ENCODE assay signal across 1 cellular context in the genomic region with DNA sequence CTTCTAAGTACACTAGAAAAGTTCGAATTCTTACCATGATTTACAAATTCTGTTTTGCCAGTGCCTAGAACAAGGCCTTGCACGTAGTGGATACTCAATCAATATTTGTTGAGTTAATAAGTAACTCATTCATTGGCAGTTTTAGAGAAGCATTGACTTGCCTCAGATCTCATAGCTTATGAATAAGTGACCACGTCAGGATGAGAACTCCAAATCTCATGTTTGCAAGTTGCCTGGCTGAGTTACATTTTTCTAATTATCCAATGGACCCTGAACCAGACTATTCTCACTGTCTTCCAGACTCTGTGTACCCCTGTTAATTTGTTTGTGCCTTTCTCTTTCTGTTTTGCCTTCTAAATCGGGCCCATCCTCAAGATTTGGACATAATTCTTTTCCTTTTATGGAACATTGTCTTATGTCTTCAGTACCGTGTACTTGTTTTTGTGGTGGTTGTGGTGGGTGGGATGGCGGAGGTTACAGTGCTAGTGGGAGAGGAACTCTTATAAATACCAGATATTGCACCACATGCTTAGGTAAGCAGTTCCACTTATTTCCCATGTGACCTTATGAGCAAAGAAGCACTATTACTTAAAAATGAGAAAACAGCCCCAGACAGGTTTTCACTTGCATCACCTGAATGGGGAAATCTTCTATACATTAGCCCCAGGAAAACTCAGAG.
TF ChIP-seq lines count a peak whose summit lies in the region.

No MANE protein-coding gene starts in this region.

TF ChIP-seq in HepG2, 621 proteins besides CTCF, POLR2A, EP300 and RAD21 (continued from another document and continues in another):
- peak; percentile 78 for TF ChIP-seq KAT2B (IDR thresholded peaks at IDR 0.05; ENCODE audit: borderline replicate concordance, low read depth, low read length)
- TF ChIP-seq CEBPG (CRISPR knock-in tag; IDR thresholded peaks at IDR 0.05): peak; percentile 24; the same call in 1 of the 2 replicates
- TF ChIP-seq SALL1 (CRISPR knock-in tag; IDR thresholded peaks at IDR 0.05): peak; percentile 52; the same call in 1 of the 2 replicates
- TF ChIP-seq ZNF816 (CRISPR knock-in tag; IDR thresholded peaks at IDR 0.05; ENCODE audit: borderline replicate concordance): no peak
- no peak for TF ChIP-seq SP1 (IDR thresholded peaks at IDR 0.05)
- no peak for TF ChIP-seq SP1 (CRISPR knock-in tag; IDR thresholded peaks at IDR 0.05)
- no peak for TF ChIP-seq ZNF12 (CRISPR knock-in tag; IDR thresholded peaks at IDR 0.05)
- TF ChIP-seq, protein P1, sequence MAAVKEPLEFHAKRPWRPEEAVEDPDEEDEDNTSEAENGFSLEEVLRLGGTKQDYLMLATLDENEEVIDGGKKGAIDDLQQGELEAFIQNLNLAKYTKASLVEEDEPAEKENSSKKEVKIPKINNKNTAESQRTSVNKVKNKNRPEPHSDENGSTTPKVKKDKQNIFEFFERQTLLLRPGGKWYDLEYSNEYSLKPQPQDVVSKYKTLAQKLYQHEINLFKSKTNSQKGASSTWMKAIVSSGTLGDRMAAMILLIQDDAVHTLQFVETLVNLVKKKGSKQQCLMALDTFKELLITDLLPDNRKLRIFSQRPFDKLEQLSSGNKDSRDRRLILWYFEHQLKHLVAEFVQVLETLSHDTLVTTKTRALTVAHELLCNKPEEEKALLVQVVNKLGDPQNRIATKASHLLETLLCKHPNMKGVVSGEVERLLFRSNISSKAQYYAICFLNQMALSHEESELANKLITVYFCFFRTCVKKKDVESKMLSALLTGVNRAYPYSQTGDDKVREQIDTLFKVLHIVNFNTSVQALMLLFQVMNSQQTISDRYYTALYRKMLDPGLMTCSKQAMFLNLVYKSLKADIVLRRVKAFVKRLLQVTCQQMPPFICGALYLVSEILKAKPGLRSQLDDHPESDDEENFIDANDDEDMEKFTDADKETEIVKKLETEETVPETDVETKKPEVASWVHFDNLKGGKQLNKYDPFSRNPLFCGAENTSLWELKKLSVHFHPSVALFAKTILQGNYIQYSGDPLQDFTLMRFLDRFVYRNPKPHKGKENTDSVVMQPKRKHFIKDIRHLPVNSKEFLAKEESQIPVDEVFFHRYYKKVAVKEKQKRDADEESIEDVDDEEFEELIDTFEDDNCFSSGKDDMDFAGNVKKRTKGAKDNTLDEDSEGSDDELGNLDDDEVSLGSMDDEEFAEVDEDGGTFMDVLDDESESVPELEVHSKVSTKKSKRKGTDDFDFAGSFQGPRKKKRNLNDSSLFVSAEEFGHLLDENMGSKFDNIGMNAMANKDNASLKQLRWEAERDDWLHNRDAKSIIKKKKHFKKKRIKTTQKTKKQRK (IDR thresholded peaks at IDR 0.05; ENCODE audit: low read length): no peak
- TF ChIP-seq AHR (CRISPR knock-in tag; IDR thresholded peaks at IDR 0.05): no peak
- TF ChIP-seq, protein P2, sequence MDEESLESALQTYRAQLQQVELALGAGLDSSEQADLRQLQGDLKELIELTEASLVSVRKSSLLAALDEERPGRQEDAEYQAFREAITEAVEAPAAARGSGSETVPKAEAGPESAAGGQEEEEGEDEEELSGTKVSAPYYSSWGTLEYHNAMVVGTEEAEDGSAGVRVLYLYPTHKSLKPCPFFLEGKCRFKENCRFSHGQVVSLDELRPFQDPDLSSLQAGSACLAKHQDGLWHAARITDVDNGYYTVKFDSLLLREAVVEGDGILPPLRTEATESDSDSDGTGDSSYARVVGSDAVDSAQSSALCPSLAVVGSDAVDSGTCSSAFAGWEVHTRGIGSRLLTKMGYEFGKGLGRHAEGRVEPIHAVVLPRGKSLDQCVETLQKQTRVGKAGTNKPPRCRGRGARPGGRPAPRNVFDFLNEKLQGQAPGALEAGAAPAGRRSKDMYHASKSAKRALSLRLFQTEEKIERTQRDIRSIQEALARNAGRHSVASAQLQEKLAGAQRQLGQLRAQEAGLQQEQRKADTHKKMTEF (CRISPR knock-in tag; IDR thresholded peaks at IDR 0.05): 0 out of 2 replicates have a peak, but pooled peaks have one; percentile 47
- no peak for TF ChIP-seq SCMH1 (CRISPR knock-in tag; IDR thresholded peaks at IDR 0.05; ENCODE audit: borderline replicate concordance)
- no peak for TF ChIP-seq NFKB2 (CRISPR knock-in tag; IDR thresholded peaks at IDR 0.05; ENCODE audit: borderline replicate concordance)
- peak; percentile 57; the same call in 1 of the 2 replicates for TF ChIP-seq KMT2B (CRISPR knock-in tag; IDR thresholded peaks at IDR 0.05)
- TF ChIP-seq HNRNPH1 (optimal IDR thresholded peaks at IDR 0.05; ENCODE audit: low read depth, low read length): no peak
- TF ChIP-seq CBFB (CRISPR knock-in tag; IDR thresholded peaks at IDR 0.05): no peak
- TF ChIP-seq, protein P3, sequence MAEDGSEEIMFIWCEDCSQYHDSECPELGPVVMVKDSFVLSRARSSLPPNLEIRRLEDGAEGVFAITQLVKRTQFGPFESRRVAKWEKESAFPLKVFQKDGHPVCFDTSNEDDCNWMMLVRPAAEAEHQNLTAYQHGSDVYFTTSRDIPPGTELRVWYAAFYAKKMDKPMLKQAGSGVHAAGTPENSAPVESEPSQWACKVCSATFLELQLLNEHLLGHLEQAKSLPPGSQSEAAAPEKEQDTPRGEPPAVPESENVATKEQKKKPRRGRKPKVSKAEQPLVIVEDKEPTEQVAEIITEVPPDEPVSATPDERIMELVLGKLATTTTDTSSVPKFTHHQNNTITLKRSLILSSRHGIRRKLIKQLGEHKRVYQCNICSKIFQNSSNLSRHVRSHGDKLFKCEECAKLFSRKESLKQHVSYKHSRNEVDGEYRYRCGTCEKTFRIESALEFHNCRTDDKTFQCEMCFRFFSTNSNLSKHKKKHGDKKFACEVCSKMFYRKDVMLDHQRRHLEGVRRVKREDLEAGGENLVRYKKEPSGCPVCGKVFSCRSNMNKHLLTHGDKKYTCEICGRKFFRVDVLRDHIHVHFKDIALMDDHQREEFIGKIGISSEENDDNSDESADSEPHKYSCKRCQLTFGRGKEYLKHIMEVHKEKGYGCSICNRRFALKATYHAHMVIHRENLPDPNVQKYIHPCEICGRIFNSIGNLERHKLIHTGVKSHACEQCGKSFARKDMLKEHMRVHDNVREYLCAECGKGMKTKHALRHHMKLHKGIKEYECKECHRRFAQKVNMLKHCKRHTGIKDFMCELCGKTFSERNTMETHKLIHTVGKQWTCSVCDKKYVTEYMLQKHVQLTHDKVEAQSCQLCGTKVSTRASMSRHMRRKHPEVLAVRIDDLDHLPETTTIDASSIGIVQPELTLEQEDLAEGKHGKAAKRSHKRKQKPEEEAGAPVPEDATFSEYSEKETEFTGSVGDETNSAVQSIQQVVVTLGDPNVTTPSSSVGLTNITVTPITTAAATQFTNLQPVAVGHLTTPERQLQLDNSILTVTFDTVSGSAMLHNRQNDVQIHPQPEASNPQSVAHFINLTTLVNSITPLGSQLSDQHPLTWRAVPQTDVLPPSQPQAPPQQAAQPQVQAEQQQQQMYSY (CRISPR knock-in tag; IDR thresholded peaks at IDR 0.05): no peak
- TF ChIP-seq ETV6 (CRISPR knock-in tag; conservative IDR thresholded peaks at IDR 0.05): no peak
- TF ChIP-seq, protein P4, sequence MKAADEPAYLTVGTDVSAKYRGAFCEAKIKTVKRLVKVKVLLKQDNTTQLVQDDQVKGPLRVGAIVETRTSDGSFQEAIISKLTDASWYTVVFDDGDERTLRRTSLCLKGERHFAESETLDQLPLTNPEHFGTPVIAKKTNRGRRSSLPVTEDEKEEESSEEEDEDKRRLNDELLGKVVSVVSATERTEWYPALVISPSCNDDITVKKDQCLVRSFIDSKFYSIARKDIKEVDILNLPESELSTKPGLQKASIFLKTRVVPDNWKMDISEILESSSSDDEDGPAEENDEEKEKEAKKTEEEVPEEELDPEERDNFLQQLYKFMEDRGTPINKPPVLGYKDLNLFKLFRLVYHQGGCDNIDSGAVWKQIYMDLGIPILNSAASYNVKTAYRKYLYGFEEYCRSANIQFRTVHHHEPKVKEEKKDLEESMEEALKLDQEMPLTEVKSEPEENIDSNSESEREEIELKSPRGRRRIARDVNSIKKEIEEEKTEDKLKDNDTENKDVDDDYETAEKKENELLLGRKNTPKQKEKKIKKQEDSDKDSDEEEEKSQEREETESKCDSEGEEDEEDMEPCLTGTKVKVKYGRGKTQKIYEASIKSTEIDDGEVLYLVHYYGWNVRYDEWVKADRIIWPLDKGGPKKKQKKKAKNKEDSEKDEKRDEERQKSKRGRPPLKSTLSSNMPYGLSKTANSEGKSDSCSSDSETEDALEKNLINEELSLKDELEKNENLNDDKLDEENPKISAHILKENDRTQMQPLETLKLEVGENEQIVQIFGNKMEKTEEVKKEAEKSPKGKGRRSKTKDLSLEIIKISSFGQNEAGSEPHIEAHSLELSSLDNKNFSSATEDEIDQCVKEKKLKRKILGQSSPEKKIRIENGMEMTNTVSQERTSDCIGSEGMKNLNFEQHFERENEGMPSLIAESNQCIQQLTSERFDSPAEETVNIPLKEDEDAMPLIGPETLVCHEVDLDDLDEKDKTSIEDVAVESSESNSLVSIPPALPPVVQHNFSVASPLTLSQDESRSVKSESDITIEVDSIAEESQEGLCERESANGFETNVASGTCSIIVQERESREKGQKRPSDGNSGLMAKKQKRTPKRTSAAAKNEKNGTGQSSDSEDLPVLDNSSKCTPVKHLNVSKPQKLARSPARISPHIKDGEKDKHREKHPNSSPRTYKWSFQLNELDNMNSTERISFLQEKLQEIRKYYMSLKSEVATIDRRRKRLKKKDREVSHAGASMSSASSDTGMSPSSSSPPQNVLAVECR (CRISPR knock-in tag; IDR thresholded peaks at IDR 0.05; ENCODE audit: borderline replicate concordance): peak; percentile 44; the same call in 1 of the 2 replicates
- TF ChIP-seq CREB1 (IDR thresholded peaks at IDR 0.05): no peak
- no peak for TF ChIP-seq CREB1 (CRISPR knock-in tag; IDR thresholded peaks at IDR 0.05)
- TF ChIP-seq ZMAT3 (CRISPR knock-in tag; conservative IDR thresholded peaks at IDR 0.05): peak; percentile 52
- no peak for TF ChIP-seq SIN3A (IDR thresholded peaks at IDR 0.05; ENCODE audit: borderline replicate concordance, low read depth, low read length)
- TF ChIP-seq NFIC (IDR thresholded peaks at IDR 0.05; ENCODE audit: low read length): peak; percentile 35; the same call in 1 of the 2 replicates
- no peak for TF ChIP-seq GTF2F1 (IDR thresholded peaks at IDR 0.05; ENCODE audit: low read length)
- no peak for TF ChIP-seq AGO1 (IDR thresholded peaks at IDR 0.05; ENCODE audit: low read depth, low read length, poor library complexity, severe bottlenecking)
- no peak for TF ChIP-seq ZNF530 (CRISPR knock-in tag; IDR thresholded peaks at IDR 0.05; ENCODE audit: low read depth)
- TF ChIP-seq FOXJ3 (CRISPR knock-in tag; IDR thresholded peaks at IDR 0.05; ENCODE audit: borderline replicate concordance): peak; percentile 47; the same call in 1 of the 2 replicates
- TF ChIP-seq ZFY (CRISPR knock-in tag; IDR thresholded peaks at IDR 0.05): peak; percentile 36; the same call in 1 of the 2 replicates
- TF ChIP-seq, protein P5, sequence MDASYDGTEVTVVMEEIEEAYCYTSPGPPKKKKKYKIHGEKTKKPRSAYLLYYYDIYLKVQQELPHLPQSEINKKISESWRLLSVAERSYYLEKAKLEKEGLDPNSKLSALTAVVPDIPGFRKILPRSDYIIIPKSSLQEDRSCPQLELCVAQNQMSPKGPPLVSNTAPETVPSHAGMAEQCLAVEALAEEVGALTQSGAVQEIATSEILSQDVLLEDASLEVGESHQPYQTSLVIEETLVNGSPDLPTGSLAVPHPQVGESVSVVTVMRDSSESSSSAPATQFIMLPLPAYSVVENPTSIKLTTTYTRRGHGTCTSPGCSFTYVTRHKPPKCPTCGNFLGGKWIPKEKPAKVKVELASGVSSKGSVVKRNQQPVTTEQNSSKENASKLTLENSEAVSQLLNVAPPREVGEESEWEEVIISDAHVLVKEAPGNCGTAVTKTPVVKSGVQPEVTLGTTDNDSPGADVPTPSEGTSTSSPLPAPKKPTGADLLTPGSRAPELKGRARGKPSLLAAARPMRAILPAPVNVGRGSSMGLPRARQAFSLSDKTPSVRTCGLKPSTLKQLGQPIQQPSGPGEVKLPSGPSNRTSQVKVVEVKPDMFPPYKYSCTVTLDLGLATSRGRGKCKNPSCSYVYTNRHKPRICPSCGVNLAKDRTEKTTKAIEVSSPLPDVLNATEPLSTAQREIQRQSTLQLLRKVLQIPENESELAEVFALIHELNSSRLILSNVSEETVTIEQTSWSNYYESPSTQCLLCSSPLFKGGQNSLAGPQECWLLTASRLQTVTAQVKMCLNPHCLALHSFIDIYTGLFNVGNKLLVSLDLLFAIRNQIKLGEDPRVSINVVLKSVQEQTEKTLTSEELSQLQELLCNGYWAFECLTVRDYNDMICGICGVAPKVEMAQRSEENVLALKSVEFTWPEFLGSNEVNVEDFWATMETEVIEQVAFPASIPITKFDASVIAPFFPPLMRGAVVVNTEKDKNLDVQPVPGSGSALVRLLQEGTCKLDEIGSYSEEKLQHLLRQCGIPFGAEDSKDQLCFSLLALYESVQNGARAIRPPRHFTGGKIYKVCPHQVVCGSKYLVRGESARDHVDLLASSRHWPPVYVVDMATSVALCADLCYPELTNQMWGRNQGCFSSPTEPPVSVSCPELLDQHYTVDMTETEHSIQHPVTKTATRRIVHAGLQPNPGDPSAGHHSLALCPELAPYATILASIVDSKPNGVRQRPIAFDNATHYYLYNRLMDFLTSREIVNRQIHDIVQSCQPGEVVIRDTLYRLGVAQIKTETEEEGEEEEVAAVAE (CRISPR knock-in tag; IDR thresholded peaks at IDR 0.05; ENCODE audit: borderline replicate concordance): no peak
- TF ChIP-seq ZKSCAN8 (CRISPR knock-in tag; IDR thresholded peaks at IDR 0.05; ENCODE audit: borderline replicate concordance): 0 out of 2 replicates have a peak, but pooled peaks have one; percentile 25
- TF ChIP-seq POLR2AphosphoS5 (IDR thresholded peaks at IDR 0.05; ENCODE audit: low read depth, low read length): peak; percentile 51
- no peak for TF ChIP-seq EZH2 (conservative IDR thresholded peaks at IDR 0.05; ENCODE audit: low read depth, low read length)
- TF ChIP-seq, protein P6, sequence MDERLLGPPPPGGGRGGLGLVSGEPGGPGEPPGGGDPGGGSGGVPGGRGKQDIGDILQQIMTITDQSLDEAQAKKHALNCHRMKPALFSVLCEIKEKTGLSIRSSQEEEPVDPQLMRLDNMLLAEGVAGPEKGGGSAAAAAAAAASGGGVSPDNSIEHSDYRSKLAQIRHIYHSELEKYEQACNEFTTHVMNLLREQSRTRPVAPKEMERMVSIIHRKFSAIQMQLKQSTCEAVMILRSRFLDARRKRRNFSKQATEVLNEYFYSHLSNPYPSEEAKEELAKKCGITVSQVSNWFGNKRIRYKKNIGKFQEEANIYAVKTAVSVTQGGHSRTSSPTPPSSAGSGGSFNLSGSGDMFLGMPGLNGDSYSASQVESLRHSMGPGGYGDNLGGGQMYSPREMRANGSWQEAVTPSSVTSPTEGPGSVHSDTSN (CRISPR knock-in tag; IDR thresholded peaks at IDR 0.05): no peak
- no peak for TF ChIP-seq ESRRA (CRISPR knock-in tag; IDR thresholded peaks at IDR 0.05; ENCODE audit: low read depth)
- TF ChIP-seq, protein P7, sequence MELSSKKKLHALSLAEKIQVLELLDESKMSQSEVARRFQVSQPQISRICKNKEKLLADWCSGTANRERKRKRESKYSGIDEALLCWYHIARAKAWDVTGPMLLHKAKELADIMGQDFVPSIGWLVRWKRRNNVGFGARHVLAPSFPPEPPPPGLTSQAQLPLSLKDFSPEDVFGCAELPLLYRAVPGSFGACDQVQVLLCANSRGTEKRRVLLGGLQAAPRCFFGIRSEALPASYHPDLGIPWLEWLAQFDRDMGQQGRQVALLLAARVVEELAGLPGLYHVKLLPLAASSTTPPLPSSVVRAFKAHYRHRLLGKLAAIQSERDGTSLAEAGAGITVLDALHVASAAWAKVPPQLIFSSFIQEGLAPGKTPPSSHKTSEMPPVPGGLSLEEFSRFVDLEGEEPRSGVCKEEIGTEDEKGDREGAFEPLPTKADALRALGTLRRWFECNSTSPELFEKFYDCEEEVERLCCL (CRISPR knock-in tag; IDR thresholded peaks at IDR 0.05; ENCODE audit: borderline replicate concordance): no peak
